11 cellular contexts compared by ENCODE assay signal in genomic region chr1:234675561-234675960, GRCh38.
DNase-seq lines count a peak whose midpoint lies in the region; ATAC-seq and TF ChIP-seq lines count a peak whose summit lies in the region.
"Had no signal": no experiment of that assay in that cellular context is flagged by ENCODE, and none has a peak within 500 bp of the region (broad histone marks: within the 10 kb centered on the region; RNA-seq: fewer than 3 reads in every experiment).

No MANE protein-coding gene starts in this region.

- peak overlapping the region; percentile 82 for H3K4me3 Mint-ChIP-seq in T-helper 2 cell treated with Interferon-gamma antibody and Interleukin-4, amounts not matched to agents 5 μg/mL and 100 μg/mL, for 36 hours

- H3F3A ChIP-seq in smooth muscle cell (ENCODE audit: low read depth), result no peaks in the 10 kb centered on the region

- H3K4me1 Mint-ChIP-seq in T-helper 2 cell treated with Interferon-gamma antibody and Interleukin-4, amounts not matched to agents 5 μg/mL and 100 μg/mL, for 36 hours (ENCODE audit: low read depth), result peaks cover 13% of the 10 kb centered on the region

- H3K4me1 ChIP-seq in iPS-15b (ENCODE audit: control insufficient read depth, insufficient read depth, low read length) (no peaks in the 10 kb centered on the region), smooth muscle cell (ENCODE audit: low read depth) (peaks cover 4% of the 10 kb centered on the region), tibial artery (peaks cover 0 to 10% (median 0%) of the 10 kb centered on the region in 4 donors)

- no peaks in the 10 kb centered on the region for H3K36me3 ChIP-seq in iPS-15b (ENCODE audit: control insufficient read depth, insufficient read depth, low read length)
- H3K36me3 ChIP-seq in smooth muscle cell (ENCODE audit: low read depth), result no peaks in the 10 kb centered on the region
- no peaks in the 10 kb centered on the region for H3K36me3 ChIP-seq in tibial artery
- H3K36me3 ChIP-seq: esophagus muscularis mucosa had no signal

- H2AFZ ChIP-seq in smooth muscle cell (ENCODE audit: low read depth), result peak overlapping the region; percentile 78

- H4K20me1 ChIP-seq in smooth muscle cell (ENCODE audit: low read depth), result no peaks in the 10 kb centered on the region

- no peak overlapping the region for H3K9ac ChIP-seq in iPS-15b (ENCODE audit: low read depth, low read length)
- H3K9ac ChIP-seq in smooth muscle cell (ENCODE audit: low read depth), result peak overlapping the region; percentile 15

- no peaks in the 10 kb centered on the region for H3K27me3 ChIP-seq in iPS-15b (ENCODE audit: control insufficient read depth, insufficient read depth, low read length)
- no peaks in the 10 kb centered on the region for H3K27me3 ChIP-seq in smooth muscle cell (ENCODE audit: low read depth)
- no peaks in the 10 kb centered on the region for H3K27me3 ChIP-seq in tibial artery
- H3K27me3 ChIP-seq: esophagus muscularis mucosa had no signal

- 92% methylated on average over 6 of the region's 6 CpGs for WGBS in smooth muscle cell (ENCODE audit: low lambda C conversion rate)

- DNase-seq in T-helper 2 cell treated with Interferon-gamma antibody and Interleukin-4, amounts not matched to agents 5 μg/mL and 100 μg/mL, for 36 hours (ENCODE audit: low spot score), result no peak
- no peak for DNase-seq in T-helper 2 cell
- DNase-seq in SHP77 treated with DMSO at 0.1 percent for 48 hours (lab: John Stamatoyannopoulos, UW), result peak; percentile 47
- DNase-seq in smooth muscle cell (lab: John Stamatoyannopoulos, UW; ENCODE audit: unreplicated experiment), result no peak
- no peak for DNase-seq in NOMO-1 (lab: John Stamatoyannopoulos, UW; ENCODE audit: unreplicated experiment in 2 of 2)
- no peak for DNase-seq in tibial artery
- DNase-seq: NCI-H187 treated with DMSO at 0.1 percent for 48 hours had no signal

- intact Hi-C loops in tibial artery (cut with DNase I; ENCODE audit: low total_unique reads), result loop anchor here (10.0 kb wide), 1 partner anchor 51 kb away; no protein-coding TSS in a partner anchor

- H3K27me3 Mint-ChIP-seq in T-helper 2 cell treated with Interferon-gamma antibody and Interleukin-4, amounts not matched to agents 5 μg/mL and 100 μg/mL, for 36 hours (ENCODE audit: low read depth), result peaks cover 2% of the 10 kb centered on the region

- H3K9me3 ChIP-seq in iPS-15b (ENCODE audit: control insufficient read depth, insufficient read depth, low read length), result no peaks in the 10 kb centered on the region
- H3K9me3 ChIP-seq in smooth muscle cell (replicated peaks; ENCODE audit: low read depth), result no peaks in the 10 kb centered on the region
- no peaks in the 10 kb centered on the region for H3K9me3 ChIP-seq in tibial artery
- H3K9me3 ChIP-seq: esophagus muscularis mucosa had no signal

- H3K27ac Mint-ChIP-seq in T-helper 2 cell treated with Interferon-gamma antibody and Interleukin-4, amounts not matched to agents 5 μg/mL and 100 μg/mL, for 36 hours, result no peak overlapping the region

- H3K27ac ChIP-seq in smooth muscle cell (ENCODE audit: low read depth) (peak overlapping the region; percentile 25), tibial artery (peak overlapping the region in 1 of 2 donors; percentile 54)

- H3K4me2 ChIP-seq in smooth muscle cell, result peak overlapping the region; percentile 80

- H3K79me2 ChIP-seq in smooth muscle cell (ENCODE audit: low read depth), result no peaks in the 10 kb centered on the region

- H3K9me3 Mint-ChIP-seq in T-helper 2 cell treated with Interferon-gamma antibody and Interleukin-4, amounts not matched to agents 5 μg/mL and 100 μg/mL, for 36 hours, result no peaks in the 10 kb centered on the region
- H3K9me3 Mint-ChIP-seq: neural crest cell had no signal

- H3K4me3 ChIP-seq in iPS-15b (ENCODE audit: low read depth, low read length) (peak overlapping the region; percentile 45), smooth muscle cell (peak overlapping the region; percentile 38), tibial artery (no peak overlapping the region)

- ATAC-seq in GM18858 (IDR thresholded peaks at IDR 0.05; ENCODE audit: unreplicated experiment), result no peak

- no peaks in the 10 kb centered on the region for H3K36me3 Mint-ChIP-seq in T-helper 2 cell treated with Interferon-gamma antibody and Interleukin-4, amounts not matched to agents 5 μg/mL and 100 μg/mL, for 36 hours (ENCODE audit: low read depth)

- TF ChIP-seq CTCF in smooth muscle cell (IDR thresholded peaks at IDR 0.05; ENCODE audit: borderline replicate concordance, insufficient read depth, poor library complexity, severe bottlenecking), result no peak
- no peak for TF ChIP-seq CTCF in tibial artery (IDR thresholded peaks at IDR 0.05)

Comparison
In these comparisons a context has a peak if more than half of its experiments do, and no peak if none do; other contexts are left out.
1. H3K4me3 ChIP-seq: peak in iPS-15b (single experiment) and smooth muscle cell (single experiment); none in tibial artery (0 of 2).